ENCODE assay signal across 1 cellular context in the genomic region with DNA sequence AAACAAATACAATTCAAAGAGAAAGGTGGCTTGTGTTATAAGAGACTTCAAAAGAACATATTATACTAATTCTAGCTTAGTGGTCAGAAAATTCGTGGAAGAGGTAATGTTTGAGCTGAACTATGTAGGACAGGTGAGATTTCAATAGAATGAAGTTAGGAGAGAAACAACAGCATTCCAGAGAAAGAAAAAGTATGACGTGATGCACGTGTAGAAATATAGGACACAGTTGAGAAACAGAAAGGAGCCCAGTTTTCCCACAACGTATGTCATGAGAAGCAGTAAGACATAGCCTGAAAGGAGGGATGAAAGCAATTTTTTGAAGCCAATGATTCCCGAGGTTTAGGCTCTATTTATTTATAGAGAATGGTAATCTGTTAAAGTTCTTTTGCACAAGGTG.
TF ChIP-seq lines count a peak whose summit lies in the region.

No MANE protein-coding gene starts in this region.

TF ChIP-seq in HEK293, 187 proteins besides CTCF, POLR2A, EP300 and RAD21 (continued from another document):
- TF ChIP-seq, protein P1, sequence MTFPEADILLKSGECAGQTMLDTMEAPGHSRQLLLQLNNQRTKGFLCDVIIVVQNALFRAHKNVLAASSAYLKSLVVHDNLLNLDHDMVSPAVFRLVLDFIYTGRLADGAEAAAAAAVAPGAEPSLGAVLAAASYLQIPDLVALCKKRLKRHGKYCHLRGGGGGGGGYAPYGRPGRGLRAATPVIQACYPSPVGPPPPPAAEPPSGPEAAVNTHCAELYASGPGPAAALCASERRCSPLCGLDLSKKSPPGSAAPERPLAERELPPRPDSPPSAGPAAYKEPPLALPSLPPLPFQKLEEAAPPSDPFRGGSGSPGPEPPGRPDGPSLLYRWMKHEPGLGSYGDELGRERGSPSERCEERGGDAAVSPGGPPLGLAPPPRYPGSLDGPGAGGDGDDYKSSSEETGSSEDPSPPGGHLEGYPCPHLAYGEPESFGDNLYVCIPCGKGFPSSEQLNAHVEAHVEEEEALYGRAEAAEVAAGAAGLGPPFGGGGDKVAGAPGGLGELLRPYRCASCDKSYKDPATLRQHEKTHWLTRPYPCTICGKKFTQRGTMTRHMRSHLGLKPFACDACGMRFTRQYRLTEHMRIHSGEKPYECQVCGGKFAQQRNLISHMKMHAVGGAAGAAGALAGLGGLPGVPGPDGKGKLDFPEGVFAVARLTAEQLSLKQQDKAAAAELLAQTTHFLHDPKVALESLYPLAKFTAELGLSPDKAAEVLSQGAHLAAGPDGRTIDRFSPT (tag by site-specific recombination; IDR thresholded peaks at IDR 0.05) = no peak
- TF ChIP-seq, protein P2, sequence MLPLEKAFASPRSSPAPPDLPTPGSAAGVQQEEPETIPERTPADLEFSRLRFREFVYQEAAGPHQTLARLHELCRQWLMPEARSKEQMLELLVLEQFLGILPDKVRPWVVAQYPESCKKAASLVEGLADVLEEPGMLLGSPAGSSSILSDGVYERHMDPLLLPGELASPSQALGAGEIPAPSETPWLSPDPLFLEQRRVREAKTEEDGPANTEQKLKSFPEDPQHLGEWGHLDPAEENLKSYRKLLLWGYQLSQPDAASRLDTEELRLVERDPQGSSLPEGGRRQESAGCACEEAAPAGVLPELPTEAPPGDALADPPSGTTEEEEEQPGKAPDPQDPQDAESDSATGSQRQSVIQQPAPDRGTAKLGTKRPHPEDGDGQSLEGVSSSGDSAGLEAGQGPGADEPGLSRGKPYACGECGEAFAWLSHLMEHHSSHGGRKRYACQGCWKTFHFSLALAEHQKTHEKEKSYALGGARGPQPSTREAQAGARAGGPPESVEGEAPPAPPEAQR (tag by site-specific recombination; IDR thresholded peaks at IDR 0.05) = no peak
- TF ChIP-seq ZNF785 (tag by site-specific recombination; IDR thresholded peaks at IDR 0.05) (no peak), MZF1 (tag by site-specific recombination; IDR thresholded peaks at IDR 0.05; ENCODE audit: borderline replicate concordance) (no peak), PRDM1 (tag by site-specific recombination; IDR thresholded peaks at IDR 0.05) (0 out of 2 replicates have a peak, but pooled peaks have one; percentile 7), ZBTB17 (tag by site-specific recombination; IDR thresholded peaks at IDR 0.05) (no peak)
- TF ChIP-seq, protein P3, sequence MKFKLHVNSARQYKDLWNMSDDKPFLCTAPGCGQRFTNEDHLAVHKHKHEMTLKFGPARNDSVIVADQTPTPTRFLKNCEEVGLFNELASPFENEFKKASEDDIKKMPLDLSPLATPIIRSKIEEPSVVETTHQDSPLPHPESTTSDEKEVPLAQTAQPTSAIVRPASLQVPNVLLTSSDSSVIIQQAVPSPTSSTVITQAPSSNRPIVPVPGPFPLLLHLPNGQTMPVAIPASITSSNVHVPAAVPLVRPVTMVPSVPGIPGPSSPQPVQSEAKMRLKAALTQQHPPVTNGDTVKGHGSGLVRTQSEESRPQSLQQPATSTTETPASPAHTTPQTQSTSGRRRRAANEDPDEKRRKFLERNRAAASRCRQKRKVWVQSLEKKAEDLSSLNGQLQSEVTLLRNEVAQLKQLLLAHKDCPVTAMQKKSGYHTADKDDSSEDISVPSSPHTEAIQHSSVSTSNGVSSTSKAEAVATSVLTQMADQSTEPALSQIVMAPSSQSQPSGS (tag by site-specific recombination; IDR thresholded peaks at IDR 0.05; ENCODE audit: low read depth) = peak; percentile 65
